Comparison of ENCODE assay signal across 10 cellular contexts in the genomic region with DNA sequence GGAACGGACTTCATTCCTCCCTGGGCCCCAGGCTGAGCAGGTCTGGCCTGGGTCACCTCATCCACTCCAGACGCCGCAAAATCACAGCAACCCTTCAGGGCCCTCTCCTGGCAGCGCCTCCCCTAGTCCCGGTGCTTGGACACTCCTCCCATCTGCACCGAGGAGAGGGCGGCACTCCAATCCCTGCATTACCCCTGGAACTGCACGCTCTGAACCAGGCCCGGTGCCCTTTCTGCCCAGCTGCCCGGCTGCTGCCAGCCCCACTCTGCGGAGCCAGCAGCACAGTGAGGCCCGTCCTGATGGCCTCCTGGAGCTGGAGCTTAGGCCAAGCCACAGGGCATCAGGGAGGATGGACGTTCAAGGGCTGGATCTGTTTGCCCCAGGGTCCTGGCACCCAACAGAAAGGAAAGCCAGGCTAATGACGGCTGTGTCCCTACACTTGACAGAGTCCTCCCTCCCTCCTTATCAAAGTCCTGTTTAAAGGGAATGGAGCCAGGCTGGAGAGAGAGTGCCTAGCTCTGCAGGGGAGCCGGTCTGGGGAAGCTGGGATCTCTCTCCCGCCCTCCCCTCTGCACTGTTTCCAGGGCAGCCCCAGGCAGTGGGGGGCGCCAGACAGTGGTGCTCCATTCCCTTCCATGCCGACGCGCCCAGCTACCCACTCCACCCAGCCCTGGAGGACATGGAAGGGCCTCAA. TPM values are rescaled to one million over a fixed set of nuclear protein-coding genes. Genes with fewer than 3 reads are reported as not detected.
A peak's percentile ranks its signal among the peaks of the same experiment; 100 is the strongest.
DNase-seq lines count a peak whose midpoint lies in the region; ATAC-seq and TF ChIP-seq lines count a peak whose summit lies in the region.
"Had no signal": no experiment of that assay in that cellular context is flagged by ENCODE, and none has a peak within 500 bp of the region (broad histone marks: within the 10 kb centered on the region; RNA-seq: fewer than 3 reads in every experiment).

No MANE protein-coding gene starts in this region.

- H3K9me3 ChIP-seq in WERI-Rb-1 (ENCODE audit: severe bottlenecking) (peaks cover 12% of the 10 kb centered on the region), heart left ventricle (peaks cover 0 to 25% (median 0%) of the 10 kb centered on the region in 12 donors)

- H3K4me1 ChIP-seq in heart left ventricle: peaks cover 0 to 27% (median 18%) of the 10 kb centered on the region in 12 donors

- no peaks in the 10 kb centered on the region for H3K27me3 ChIP-seq in WERI-Rb-1 (ENCODE audit: insufficient read depth, low read depth, severe bottlenecking)
- H3K27me3 ChIP-seq in heart left ventricle: no peaks in the 10 kb centered on the region

- TF ChIP-seq CTCF in WERI-Rb-1 (IDR thresholded peaks at IDR 0.05; ENCODE audit: low read depth, low read length) (no peak), heart left ventricle (IDR thresholded peaks at IDR 0.05) (peak in 3 of 12 donors; percentile 7 to 36 (median 30))

- 54 to 65% (median 57%) methylated on average over 14 to 20 of the region's 20 CpGs for WGBS in heart left ventricle, 4 donors

- DNase-seq in AG20443 (ENCODE audit: low spot score) (peak; percentile 43), WERI-Rb-1 (peak; percentile 10), heart left ventricle (peak; percentile 62 to 87 (median 76)), posterior cingulate gyrus (peak in 8 of 10 donors; percentile 4 to 76 (median 26)), NCI-H187 (lab: John Stamatoyannopoulos, UW) (no peak)
- DNase-seq: NCI-H1417 treated with DMSO at 0.1 percent for 48 hours, nephron progenitor cell had no signal

- intact Hi-C loops in heart left ventricle (cut with DNase I) (loop anchor here in 3 of 10 donors (2.0 to 10.0 kb wide), 3 partner anchors 18 to 138 kb away; no protein-coding TSS in a partner anchor), posterior cingulate gyrus (cut with DNase I) (no loop called here)

- H3K4me3 ChIP-seq in WERI-Rb-1 (ENCODE audit: low read depth, low read length): no peak overlapping the region
- H3K4me3 ChIP-seq in heart left ventricle: peak overlapping the region in 6 of 12 donors; percentile 0 to 19 (median 6)

- no peak for TF ChIP-seq POLR2A in heart left ventricle (IDR thresholded peaks at IDR 0.05)

- H3K27ac ChIP-seq in WERI-Rb-1: no peak overlapping the region
- H3K27ac ChIP-seq in heart left ventricle: peak overlapping the region; percentile 29 to 91 (median 80)

- H3K36me3 ChIP-seq in WERI-Rb-1 (peaks cover 23% of the 10 kb centered on the region), heart left ventricle (peaks cover 0 to 39% (median 39%) of the 10 kb centered on the region in 9 donors)

- ATAC-seq in heart left ventricle: peak; percentile 91 to 96 (median 95)
- ATAC-seq in GM21717 (IDR thresholded peaks at IDR 0.05; ENCODE audit: unreplicated experiment): no peak
- no peak for ATAC-seq in GM21619 (IDR thresholded peaks at IDR 0.05; ENCODE audit: unreplicated experiment)
- no peak for ATAC-seq in HG02973 (IDR thresholded peaks at IDR 0.05; ENCODE audit: unreplicated experiment)

RNA-seq across cellular contexts. Expression of a gene that starts 12.7 kb away (rescaled TPM):
- total RNA-seq in heart left ventricle: 100 to 1,000 TPM; 118 to 484 (median 158) TPM
- 100 to 1,000 TPM; 143 to 221 TPM for polyA plus RNA-seq in heart left ventricle

RNA-seq across cellular contexts. Expression of a gene that starts 44.7 kb away (rescaled TPM):
- total RNA-seq in heart left ventricle: 1 to 10 TPM in 5 of 9 donors, under 1 TPM in 3, not detected in 1; 0.31 to 3.1 (median 1.2) TPM
- polyA plus RNA-seq in heart left ventricle: 1 to 10 TPM in 1 of 2 donors, under 1 TPM in 1; 0.17 to 1.8 TPM

Comparison
In these comparisons a context has a peak if more than half of its experiments do, and no peak if none do; other contexts are left out.
1. DNase-seq: peak in AG20443 (single experiment), WERI-Rb-1 (single experiment), heart left ventricle (5 of 5) and posterior cingulate gyrus (8 of 10); none in NCI-H187 (0 of 2).
2. ATAC-seq: peak in heart left ventricle (4 of 4); none in GM21717 (single experiment), GM21619 (single experiment) and HG02973 (single experiment).